ENCODE assay signal across 14 cellular contexts in the genomic region with DNA sequence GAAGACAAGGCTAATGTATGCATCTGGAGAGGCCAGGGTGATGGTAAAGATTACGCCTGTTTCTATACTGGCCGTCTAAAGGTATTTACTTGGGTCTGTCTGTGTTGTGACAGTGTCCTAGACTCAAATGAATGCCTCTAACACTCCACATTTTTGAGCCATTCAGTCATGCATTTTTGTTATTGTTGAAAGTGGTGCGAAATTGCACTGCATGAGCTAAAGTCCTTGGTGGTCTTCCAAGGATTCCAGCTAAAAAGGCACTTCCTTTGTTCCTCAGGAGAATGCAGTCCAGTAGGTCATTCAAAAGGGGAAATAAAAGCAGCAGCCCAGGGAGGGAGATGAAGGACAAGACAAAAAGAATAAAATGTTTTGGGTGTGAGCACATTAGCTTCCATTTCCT. TPM values are rescaled to one million over a fixed set of nuclear protein-coding genes. Genes with fewer than 3 reads are reported as not detected.
DNase-seq lines count a peak whose midpoint lies in the region; ATAC-seq and TF ChIP-seq lines count a peak whose summit lies in the region.
"Had no signal": no experiment of that assay in that cellular context is flagged by ENCODE, and none has a peak within 500 bp of the region (broad histone marks: within the 10 kb centered on the region; RNA-seq: fewer than 3 reads in every experiment).

No MANE protein-coding gene starts in this region.

- CTCF ChIA-PET in CD4-positive, alpha-beta T cell (lab: Charles Lee) = no interaction called here

- peaks cover 46% of the 10 kb centered on the region for H4K20me1 ChIP-seq in GM23338 (replicated peaks; ENCODE audit: insufficient read depth)

- H3K27ac ChIP-seq in GM23338 (ENCODE audit: low read depth) = no peak overlapping the region
- H3K27ac ChIP-seq in CD4-positive, alpha-beta T cell (ENCODE audit: low read depth, low read length) = no peak overlapping the region
- H3K27ac ChIP-seq: C4-2B had no signal

- POLR2A ChIA-PET in CD4-positive, alpha-beta T cell (lab: Charles Lee) = no interaction called here

- H3K27me3 ChIP-seq in GM23338 (ENCODE audit: insufficient read depth) = no peaks in the 10 kb centered on the region
- H3K27me3 ChIP-seq in CD4-positive, alpha-beta T cell (ENCODE audit: control insufficient read depth, insufficient read depth, low read length) = peaks cover 46% of the 10 kb centered on the region

- H3K36me3 ChIP-seq in GM23338 (ENCODE audit: insufficient read depth) = peaks cover 8% of the 10 kb centered on the region; the same call in 1 of the 2 replicates

- peaks cover 41% of the 10 kb centered on the region for H3K4me1 ChIP-seq in GM23338 (ENCODE audit: insufficient read depth)

- H3K9me2 ChIP-seq in GM23338 (ENCODE audit: insufficient read depth) = no peaks in the 10 kb centered on the region

- DNase-seq in GM23338 (ENCODE audit: low spot score) = no peak
- no peak for DNase-seq in chondrocyte (ENCODE audit: low spot score)
- DNase-seq in kidney tubule cell (ENCODE audit: low spot score) = peak; percentile 56
- peak; percentile 13 for DNase-seq in skeletal muscle cell (ENCODE audit: low read depth)
- no peak for DNase-seq in CD1c-positive myeloid dendritic cell (ENCODE audit: extremely low spot score)
- no peak for DNase-seq in CD4-positive, alpha-beta T cell
- DNase-seq in NCI-H2081 treated with DMSO at 0.1 percent for 48 hours (lab: John Stamatoyannopoulos, UW) = no peak
- DNase-seq: activated naive CD8-positive, alpha-beta T cell treated with anti-CD3 and anti-CD28 coated beads for 36 hours; head of caudate nucleus; NCI-H1092; Right ventricle myocardium superior; stimulated activated CD4-positive, alpha-beta T cell treated with anti-CD3 and anti-CD28 coated beads, Interleukin-12 subunit alpha, Interleukin-12 subunit beta, amount 100 ng/mL, for 4 hours had no signal

- H3K36me3 Mint-ChIP-seq in GM23338 (ENCODE audit: low read depth) (peaks cover 60% of the 10 kb centered on the region), chondrocyte (ENCODE audit: low read depth) (no peaks in the 10 kb centered on the region)
- H3K36me3 Mint-ChIP-seq in CD4-positive, alpha-beta T cell (ENCODE audit: low read depth) = no peaks in the 10 kb centered on the region
- H3K36me3 Mint-ChIP-seq: activated naive CD8-positive, alpha-beta T cell treated with anti-CD3 and anti-CD28 coated beads for 36 hours had no signal

- H3K27me3 Mint-ChIP-seq in GM23338 (ENCODE audit: insufficient read depth, low read depth, poor library complexity) (peaks cover 3% of the 10 kb centered on the region), chondrocyte (ENCODE audit: low read depth) (no peaks in the 10 kb centered on the region)
- peaks cover 41% of the 10 kb centered on the region for H3K27me3 Mint-ChIP-seq in CD4-positive, alpha-beta T cell

- peak overlapping the region; percentile 88 for H3K4me2 ChIP-seq in GM23338

- no peak overlapping the region for H3K27ac Mint-ChIP-seq in GM23338
- peak overlapping the region; percentile 88 for H3K27ac Mint-ChIP-seq in chondrocyte (ENCODE audit: unreplicated experiment)
- no peak overlapping the region for H3K27ac Mint-ChIP-seq in CD4-positive, alpha-beta T cell
- H3K27ac Mint-ChIP-seq: activated naive CD8-positive, alpha-beta T cell treated with anti-CD3 and anti-CD28 coated beads for 36 hours had no signal

- H3K4me1 Mint-ChIP-seq in GM23338 = peaks cover 53% of the 10 kb centered on the region
- peaks cover 62% of the 10 kb centered on the region for H3K4me1 Mint-ChIP-seq in chondrocyte (ENCODE audit: low read depth)
- H3K4me1 Mint-ChIP-seq in CD4-positive, alpha-beta T cell (ENCODE audit: low read depth) = no peaks in the 10 kb centered on the region

- H3K4me3 ChIP-seq in GM23338 (peak overlapping the region; percentile 78), skeletal muscle cell (ENCODE audit: low read depth, low read length) (no peak overlapping the region)

- H2AFZ ChIP-seq in GM23338 = no peak overlapping the region

- peaks cover 79% of the 10 kb centered on the region for H3K79me2 ChIP-seq in GM23338 (replicated peaks; ENCODE audit: insufficient read depth)

- H3K4me3 Mint-ChIP-seq in GM23338 (peak overlapping the region; percentile 94), chondrocyte (ENCODE audit: unreplicated experiment) (peak overlapping the region; percentile 94)
- no peak overlapping the region for H3K4me3 Mint-ChIP-seq in CD4-positive, alpha-beta T cell
- H3K4me3 Mint-ChIP-seq: activated naive CD8-positive, alpha-beta T cell treated with anti-CD3 and anti-CD28 coated beads for 36 hours had no signal

- H3K9me3 Mint-ChIP-seq in GM23338 (no peaks in the 10 kb centered on the region), chondrocyte (ENCODE audit: low read depth) (no peaks in the 10 kb centered on the region)
- no peaks in the 10 kb centered on the region for H3K9me3 Mint-ChIP-seq in CD4-positive, alpha-beta T cell
- H3K9me3 Mint-ChIP-seq: activated naive CD8-positive, alpha-beta T cell treated with anti-CD3 and anti-CD28 coated beads for 36 hours had no signal

- H3K9me3 ChIP-seq in CD4-positive, alpha-beta T cell (ENCODE audit: control insufficient read depth, low read length) = no peaks in the 10 kb centered on the region

- ATAC-seq in GM23338 (no peak), GM18873 (IDR thresholded peaks at IDR 0.05; ENCODE audit: low FRiP score, unreplicated experiment) (no peak)
- ATAC-seq in CD4-positive, alpha-beta T cell (ENCODE audit: poor library complexity) = no peak

- intact Hi-C loops in CD4-positive, alpha-beta T cell (cut with DNase I, micrococcal nuclease) = no loop called here

- H3F3A ChIP-seq in GM23338 (replicated peaks; ENCODE audit: low read depth) = no peaks in the 10 kb centered on the region

- TF ChIP-seq CTCF in GM23338 (conservative IDR thresholded peaks at IDR 0.05; ENCODE audit: low read depth in 2 of 2) (no peak), chondrocyte (IDR thresholded peaks at IDR 0.05) (no peak)
- TF ChIP-seq CTCF in CD4-positive, alpha-beta T cell (IDR thresholded peaks at IDR 0.05) = no peak

TF ChIP-seq in GM23338, 12 proteins besides CTCF, POLR2A, EP300 and RAD21 (continues in another document):
- no peak for TF ChIP-seq ZNF331 (CRISPR knock-in tag; IDR thresholded peaks at IDR 0.05; ENCODE audit: low read depth)
- no peak for TF ChIP-seq EZH2 (IDR thresholded peaks at IDR 0.05; ENCODE audit: low read depth, unreplicated experiment)
- TF ChIP-seq POLR2AphosphoS5 (IDR thresholded peaks at IDR 0.05; ENCODE audit: low read depth) = no peak
- no peak for TF ChIP-seq STAT1 (IDR thresholded peaks at IDR 0.05; ENCODE audit: unreplicated experiment)
- TF ChIP-seq, protein P1, sequence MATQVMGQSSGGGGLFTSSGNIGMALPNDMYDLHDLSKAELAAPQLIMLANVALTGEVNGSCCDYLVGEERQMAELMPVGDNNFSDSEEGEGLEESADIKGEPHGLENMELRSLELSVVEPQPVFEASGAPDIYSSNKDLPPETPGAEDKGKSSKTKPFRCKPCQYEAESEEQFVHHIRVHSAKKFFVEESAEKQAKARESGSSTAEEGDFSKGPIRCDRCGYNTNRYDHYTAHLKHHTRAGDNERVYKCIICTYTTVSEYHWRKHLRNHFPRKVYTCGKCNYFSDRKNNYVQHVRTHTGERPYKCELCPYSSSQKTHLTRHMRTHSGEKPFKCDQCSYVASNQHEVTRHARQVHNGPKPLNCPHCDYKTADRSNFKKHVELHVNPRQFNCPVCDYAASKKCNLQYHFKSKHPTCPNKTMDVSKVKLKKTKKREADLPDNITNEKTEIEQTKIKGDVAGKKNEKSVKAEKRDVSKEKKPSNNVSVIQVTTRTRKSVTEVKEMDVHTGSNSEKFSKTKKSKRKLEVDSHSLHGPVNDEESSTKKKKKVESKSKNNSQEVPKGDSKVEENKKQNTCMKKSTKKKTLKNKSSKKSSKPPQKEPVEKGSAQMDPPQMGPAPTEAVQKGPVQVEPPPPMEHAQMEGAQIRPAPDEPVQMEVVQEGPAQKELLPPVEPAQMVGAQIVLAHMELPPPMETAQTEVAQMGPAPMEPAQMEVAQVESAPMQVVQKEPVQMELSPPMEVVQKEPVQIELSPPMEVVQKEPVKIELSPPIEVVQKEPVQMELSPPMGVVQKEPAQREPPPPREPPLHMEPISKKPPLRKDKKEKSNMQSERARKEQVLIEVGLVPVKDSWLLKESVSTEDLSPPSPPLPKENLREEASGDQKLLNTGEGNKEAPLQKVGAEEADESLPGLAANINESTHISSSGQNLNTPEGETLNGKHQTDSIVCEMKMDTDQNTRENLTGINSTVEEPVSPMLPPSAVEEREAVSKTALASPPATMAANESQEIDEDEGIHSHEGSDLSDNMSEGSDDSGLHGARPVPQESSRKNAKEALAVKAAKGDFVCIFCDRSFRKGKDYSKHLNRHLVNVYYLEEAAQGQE (IDR thresholded peaks at IDR 0.05; ENCODE audit: unreplicated experiment) = no peak
- TF ChIP-seq NANOG (IDR thresholded peaks at IDR 0.05; ENCODE audit: borderline replicate concordance) = no peak
- TF ChIP-seq, protein P2, sequence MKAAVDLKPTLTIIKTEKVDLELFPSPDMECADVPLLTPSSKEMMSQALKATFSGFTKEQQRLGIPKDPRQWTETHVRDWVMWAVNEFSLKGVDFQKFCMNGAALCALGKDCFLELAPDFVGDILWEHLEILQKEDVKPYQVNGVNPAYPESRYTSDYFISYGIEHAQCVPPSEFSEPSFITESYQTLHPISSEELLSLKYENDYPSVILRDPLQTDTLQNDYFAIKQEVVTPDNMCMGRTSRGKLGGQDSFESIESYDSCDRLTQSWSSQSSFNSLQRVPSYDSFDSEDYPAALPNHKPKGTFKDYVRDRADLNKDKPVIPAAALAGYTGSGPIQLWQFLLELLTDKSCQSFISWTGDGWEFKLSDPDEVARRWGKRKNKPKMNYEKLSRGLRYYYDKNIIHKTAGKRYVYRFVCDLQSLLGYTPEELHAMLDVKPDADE (IDR thresholded peaks at IDR 0.05) = no peak
- TF ChIP-seq JUNB (IDR thresholded peaks at IDR 0.05; ENCODE audit: unreplicated experiment) = no peak
- TF ChIP-seq CREB1 (CRISPR knock-in tag; IDR thresholded peaks at IDR 0.05; ENCODE audit: low read depth) = no peak
- no peak for TF ChIP-seq ZNF114 (CRISPR knock-in tag; IDR thresholded peaks at IDR 0.05)
- TF ChIP-seq EZH2phosphoT487 (IDR thresholded peaks at IDR 0.05; ENCODE audit: unreplicated experiment) = no peak

RNA-seq across cellular contexts. Expression of a gene that starts 3.0 kb away (rescaled TPM):
- total RNA-seq in GM23338 (2014; rRNA removed; shearing (Covaris generic)) = 183 and 184 TPM in 2 replicates
- 124 and 125 TPM in 2 replicates for polyA plus RNA-seq in GM23338 (2016; fragmentation: Nextera tagmentation; extraction: Ambion mirVana)
- 64.6 to 94.8 TPM (median 67.6 TPM) in 3 replicates for total RNA-seq in chondrocyte
- not detected for total RNA-seq in CD4-positive, alpha-beta T cell
- total RNA-seq: activated naive CD8-positive, alpha-beta T cell treated with anti-CD3 and anti-CD28 coated beads for 36 hours had no signal

Comparison
In these comparisons a context has a peak if more than half of its experiments do, and no peak if none do; other contexts are left out.
1. DNase-seq: peak in kidney tubule cell (single experiment) and skeletal muscle cell (single experiment); none in GM23338 (single experiment), chondrocyte (single experiment), CD1c-positive myeloid dendritic cell (single experiment), CD4-positive, alpha-beta T cell (0 of 10) and NCI-H2081 treated with DMSO at 0.1 percent for 48 hours (single experiment).
2. RNA of a gene that starts 3.0 kb away (total RNA-seq): 183 to 184 TPM in GM23338 and 64.6 to 94.8 TPM in chondrocyte; not detected in CD4-positive, alpha-beta T cell; every median in the first group is over 10 times any median in the second.